Comparison of ENCODE assay signal across 1 cellular context in genomic region chr17:66474258-66474657, GRCh38.
TF ChIP-seq lines count a peak whose summit lies in the region.

No MANE protein-coding gene starts in this region.

TF ChIP-seq in H1, 55 proteins besides CTCF, POLR2A, EP300 and RAD21 (continued from another document):
- TF ChIP-seq ATF2 (IDR thresholded peaks at IDR 0.05; ENCODE audit: low read length) (no peak), BCL11A (IDR thresholded peaks at IDR 0.05; ENCODE audit: low read depth in 2 of 2, low read length in 2 of 2) (no peak)
